In the genomic region with DNA sequence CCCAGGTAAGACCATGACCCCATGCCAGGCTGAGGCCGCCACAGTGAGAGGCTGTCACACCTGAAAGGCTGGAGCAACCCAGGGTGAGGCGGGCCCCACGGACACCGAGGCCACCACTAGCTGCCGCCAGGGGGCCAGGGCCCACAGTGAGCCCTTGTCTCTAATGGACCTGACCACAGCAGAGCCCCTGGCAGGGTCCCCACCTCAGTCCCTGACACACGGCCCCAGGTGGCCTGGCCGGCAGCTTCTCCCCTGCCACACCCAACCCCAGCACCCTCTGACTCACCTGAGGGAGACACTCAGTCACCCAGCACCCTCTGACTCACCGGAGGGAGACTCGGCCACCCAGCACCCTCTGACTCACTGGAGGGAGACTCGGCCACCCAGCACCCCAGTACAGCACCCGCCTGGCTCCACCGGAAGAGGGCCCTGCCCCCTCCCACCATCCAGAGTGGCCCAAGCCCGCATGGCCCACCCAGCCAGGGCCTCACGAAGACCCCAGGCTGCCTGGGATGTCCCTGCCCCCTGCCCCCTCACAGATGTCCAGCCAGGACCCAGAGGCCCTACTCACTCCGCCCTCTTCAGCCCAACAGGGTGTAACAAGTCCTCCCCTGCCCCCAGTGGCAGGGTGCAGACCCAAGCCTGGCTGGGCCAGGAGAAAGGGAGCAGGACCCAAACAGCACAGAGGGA, we compare ENCODE assay signal across 9 cellular contexts. TPM values are rescaled to one million over a fixed set of nuclear protein-coding genes. Genes with fewer than 3 reads are reported as not detected.
DNase-seq lines count a peak whose midpoint lies in the region; ATAC-seq and TF ChIP-seq lines count a peak whose summit lies in the region.
"Had no signal": no experiment of that assay in that cellular context is flagged by ENCODE, and none has a peak within 500 bp of the region (broad histone marks: within the 10 kb centered on the region; RNA-seq: fewer than 3 reads in every experiment).

No MANE protein-coding gene starts in this region.

- peak overlapping the region; percentile 45 for H3K27ac Mint-ChIP-seq in chondrocyte (ENCODE audit: unreplicated experiment)
- H3K27ac Mint-ChIP-seq: IgD-negative memory B cell had no signal

- H3K27me3 Mint-ChIP-seq in chondrocyte (ENCODE audit: low read depth): no peaks in the 10 kb centered on the region
- H3K27me3 Mint-ChIP-seq: IgD-negative memory B cell had no signal

- H3K9me3 Mint-ChIP-seq in chondrocyte (ENCODE audit: low read depth): no peaks in the 10 kb centered on the region
- H3K9me3 Mint-ChIP-seq: IgD-negative memory B cell had no signal

- H3K4me3 Mint-ChIP-seq in chondrocyte (ENCODE audit: unreplicated experiment): no peak overlapping the region
- H3K4me3 Mint-ChIP-seq: IgD-negative memory B cell had no signal

- TF ChIP-seq CTCF in chondrocyte (IDR thresholded peaks at IDR 0.05): peak; percentile 76
- peak; percentile 56 for TF ChIP-seq CTCF in retinal pigment epithelial cell (conservative IDR thresholded peaks at IDR 0.05; ENCODE audit: low read depth, low read length)

- peaks cover 3% of the 10 kb centered on the region for H3K36me3 Mint-ChIP-seq in chondrocyte (ENCODE audit: low read depth)

- ATAC-seq in GM21529 (IDR thresholded peaks at IDR 0.05; ENCODE audit: unreplicated experiment) (no peak), HG03135 (IDR thresholded peaks at IDR 0.05; ENCODE audit: unreplicated experiment) (no peak)

- DNase-seq in ELR (ENCODE audit: low read depth) (peak; percentile 97), OCI-M1 (lab: John Stamatoyannopoulos, UW) (peak; percentile 4), chondrocyte (ENCODE audit: low spot score) (no peak), retinal pigment epithelial cell (ENCODE audit: low read depth) (no peak), MV-4-11 (lab: John Stamatoyannopoulos, UW) (no peak), hippocampal formation (lab: John Stamatoyannopoulos, UW) (no peak)

- H3K4me3 ChIP-seq in retinal pigment epithelial cell (ENCODE audit: low read length): no peak overlapping the region

- H3K4me1 Mint-ChIP-seq in chondrocyte (ENCODE audit: low read depth): peaks cover 24% of the 10 kb centered on the region

RNA-seq across cellular contexts. Expression of a gene that starts 4.4 kb away (rescaled TPM):
- total RNA-seq in chondrocyte: 59.6 to 66.5 TPM (median 59.9 TPM) in 3 replicates

RNA-seq across cellular contexts. Expression of a gene that starts 13.5 kb away (rescaled TPM):
- 154 to 238 TPM (median 158 TPM) in 3 replicates for total RNA-seq in chondrocyte

RNA-seq across cellular contexts. Expression of a gene that starts 13.7 kb away (rescaled TPM):
- 0.28 to 0.68 TPM (median 0.37 TPM) in 3 replicates for total RNA-seq in chondrocyte

RNA-seq across cellular contexts. Expression of a gene that starts 20.2 kb away (rescaled TPM):
- total RNA-seq in chondrocyte: 19.4 to 23.3 TPM (median 23.1 TPM) in 3 replicates

RNA-seq across cellular contexts. Expression of a gene that starts 20.4 kb away (rescaled TPM):
- 67.3 to 87.0 TPM (median 73.8 TPM) in 3 replicates for total RNA-seq in chondrocyte

Comparison
In these comparisons a context has a peak if more than half of its experiments do, and no peak if none do; other contexts are left out.
1. DNase-seq: peak in ELR (single experiment) and OCI-M1 (single experiment); none in chondrocyte (single experiment), retinal pigment epithelial cell (single experiment), MV-4-11 (single experiment) and hippocampal formation (0 of 2).